ENCODE assay signal across 22 cellular contexts in the genomic region with DNA sequence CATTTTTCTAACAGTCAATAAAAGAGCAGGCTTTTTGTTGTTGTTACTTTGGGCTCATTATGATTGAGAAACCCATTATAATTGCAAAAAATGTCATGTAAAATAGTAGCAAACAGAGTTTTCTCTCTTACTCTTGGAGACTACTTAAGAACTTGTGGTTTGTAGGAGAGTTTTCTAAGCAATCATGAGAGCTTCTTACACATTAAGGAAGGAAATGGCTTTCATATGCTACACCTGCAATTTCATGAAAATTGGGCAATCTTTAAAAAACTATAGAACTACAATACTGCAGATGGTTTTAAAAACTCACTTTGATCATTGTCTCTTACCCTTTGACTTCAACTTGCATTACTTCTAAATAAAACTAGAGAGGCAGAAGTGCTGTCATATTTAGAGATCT.
"Had no signal": no experiment of that assay in that cellular context is flagged by ENCODE, and none has a peak within 500 bp of the region (broad histone marks: within the 10 kb centered on the region; RNA-seq: fewer than 3 reads in every experiment).

No MANE protein-coding gene starts in this region.

- H3K4me1 ChIP-seq: esophagus muscularis mucosa, gastrocnemius medialis, heart right ventricle, right atrium auricular region, sigmoid colon, stomach, transverse colon had no signal

- H3K4me1 Mint-ChIP-seq: natural killer cell had no signal

- H3K27ac Mint-ChIP-seq: dendritic cell treated with granulocyte-macrophage colony-stimulating factor and Interleukin-4, amounts not matched to agents 40 ng/mL and 50 ng/mL, for 4 days; effector memory CD8-positive, alpha-beta T cell; mesothelial cell of epicardium; natural killer cell had no signal

- H3K9me3 Mint-ChIP-seq: dendritic cell treated with granulocyte-macrophage colony-stimulating factor and Interleukin-4, amounts not matched to agents 40 ng/mL and 50 ng/mL, for 4 days; mesothelial cell of epicardium; natural killer cell; neural crest cell had no signal

- H3K9me3 ChIP-seq: esophagus muscularis mucosa, gastrocnemius medialis, heart right ventricle, right atrium auricular region, sigmoid colon, stomach, thoracic aorta, transverse colon had no signal

- H3K27ac ChIP-seq: epithelial cell of prostate, esophagus muscularis mucosa, gastrocnemius medialis, heart right ventricle, right atrium auricular region, sigmoid colon, skin epidermis, stomach, thoracic aorta, transverse colon had no signal

- H3K4me3 ChIP-seq: esophagus muscularis mucosa, gastrocnemius medialis, heart right ventricle, right atrium auricular region, sigmoid colon, skin epidermis, stomach, thoracic aorta, transverse colon had no signal

- H3K36me3 Mint-ChIP-seq: mesothelial cell of epicardium, natural killer cell had no signal

- ATAC-seq: effector memory CD8-positive, alpha-beta T cell; gastrocnemius medialis; heart right ventricle; natural killer cell had no signal

- DNase-seq: effector memory CD8-positive, alpha-beta T cell; gastrocnemius medialis; heart right ventricle; hypothalamus; kidney glomerular epithelial cell; natural killer cell; posterior cingulate gyrus; sigmoid colon; stimulated activated CD4-positive, alpha-beta T cell treated with anti-CD3 and anti-CD28 coated beads, Interleukin-2, amount 100 ng/mL, for 24 hours; stimulated activated CD4-positive, alpha-beta T cell treated with anti-CD3 and anti-CD28 coated beads, Interleukin-4, amount 100 ng/mL, for 4 hours; stimulated activated naive CD4-positive, alpha-beta T cell; stomach; substantia nigra; transverse colon had no signal

- H3K27me3 ChIP-seq: esophagus muscularis mucosa, gastrocnemius medialis, right atrium auricular region, sigmoid colon, stomach, transverse colon had no signal

- H3K27me3 Mint-ChIP-seq: dendritic cell treated with granulocyte-macrophage colony-stimulating factor and Interleukin-4, amounts not matched to agents 40 ng/mL and 50 ng/mL, for 4 days; effector memory CD8-positive, alpha-beta T cell had no signal

- H3K4me3 Mint-ChIP-seq: dendritic cell treated with granulocyte-macrophage colony-stimulating factor and Interleukin-4, amounts not matched to agents 40 ng/mL and 50 ng/mL, for 4 days; effector memory CD8-positive, alpha-beta T cell; mesothelial cell of epicardium; natural killer cell; neural crest cell had no signal

- H3K36me3 ChIP-seq: esophagus muscularis mucosa, gastrocnemius medialis, heart right ventricle, right atrium auricular region, sigmoid colon, stomach, thoracic aorta, transverse colon had no signal
